Comparison of ENCODE assay signal across 12 cellular contexts in genomic region chr22:25566812-25567211, GRCh38. TPM values are rescaled to one million over a fixed set of nuclear protein-coding genes. Genes with fewer than 3 reads are reported as not detected.
A peak's percentile ranks its signal among the peaks of the same experiment; 100 is the strongest.
DNase-seq lines count a peak whose midpoint lies in the region; ATAC-seq and TF ChIP-seq lines count a peak whose summit lies in the region.
"Had no signal": no experiment of that assay in that cellular context is flagged by ENCODE, and none has a peak within 500 bp of the region (broad histone marks: within the 10 kb centered on the region; RNA-seq: fewer than 3 reads in every experiment).

No MANE protein-coding gene starts in this region.

- H3K4me3 ChIP-seq in adrenal gland, result peak overlapping the region in 1 of 4 donors; percentile 93

- peaks cover 12 to 25% of the 10 kb centered on the region in 2 donors for H3K4me1 ChIP-seq in adrenal gland (replicated peaks in 1 of 2)

- TF ChIP-seq CTCF in activated B cell treated with CpG ODN at 0.5 μM for 24 hours (IDR thresholded peaks at IDR 0.05) (no peak), nephron (IDR thresholded peaks at IDR 0.05; ENCODE audit: unreplicated experiment in 3 of 3) (no peak), adrenal gland (IDR thresholded peaks at IDR 0.05) (no peak)

- H3K36me3 Mint-ChIP-seq in IgD-negative memory B cell (peaks cover 6% of the 10 kb centered on the region), activated B cell treated with CpG ODN at 0.5 μM for 24 hours (ENCODE audit: low read depth) (peaks cover 24% of the 10 kb centered on the region), nephron (ENCODE audit: low read depth) (no peaks in the 10 kb centered on the region)

- POLR2A ChIA-PET in activated B cell treated with CpG ODN at 0.5 μM for 24 hours (lab: Charles Lee), result interaction anchor here (0.7 to 4.1 kb wide), 2 partner anchors 90 to 1097 kb away, joined by 3 to 33 read pairs; no protein-coding TSS in a partner anchor

- no peak for TF ChIP-seq POLR2A in adrenal gland (IDR thresholded peaks at IDR 0.05)

- 59 to 79% (median 73%) methylated on average over 1 of the region's 1 CpG for WGBS in adrenal gland, 4 donors

- peak overlapping the region; percentile 50 to 94 (median 93) for H3K27ac Mint-ChIP-seq in IgD-negative memory B cell
- H3K27ac Mint-ChIP-seq in activated B cell treated with CpG ODN at 0.5 μM for 24 hours, result peak overlapping the region; percentile 94
- no peak overlapping the region for H3K27ac Mint-ChIP-seq in nephron

- DNase-seq in GF-D8 (lab: John Stamatoyannopoulos, UW) (peak; percentile 77), activated B cell treated with CpG ODN at 0.5 μM for 24 hours (no peak), adrenal gland (no peak), NCI-H1092 (lab: John Stamatoyannopoulos, UW) (no peak)
- DNase-seq: foreskin fibroblast; HCEC 1CT; NCI-H2107; stimulated activated CD8-positive, alpha-beta memory T cell treated with anti-CD3 and anti-CD28 coated beads, Interleukin-4, amount 100 ng/mL, for 48 hours had no signal

- CTCF ChIA-PET in activated B cell treated with CpG ODN at 0.5 μM for 24 hours (lab: Charles Lee), result interaction anchor here (1.0 to 9.0 kb wide), 3 partner anchors 24 to 206 kb away, joined by 3 to 68 read pairs (median 5); no protein-coding TSS in a partner anchor

- H3K9me3 ChIP-seq in adrenal gland (replicated peaks in 1 of 3), result no peaks in the 10 kb centered on the region

- H3K4me3 Mint-ChIP-seq in IgD-negative memory B cell (peak overlapping the region; percentile 87 to 100 (median 100)), activated B cell treated with CpG ODN at 0.5 μM for 24 hours (peak overlapping the region; percentile 98), nephron (peak overlapping the region; percentile 44 to 97 (median 95))

- intact Hi-C loops in activated B cell treated with CpG ODN at 0.5 μM for 24 hours (cut with micrococcal nuclease), result loop anchor here (1.0 to 10.0 kb wide), 4 partner anchors 35 to 858 kb away; partner anchors contain the start of gene ASPHD2
- intact Hi-C loops in adrenal gland (cut with DNase I), result loop anchor here in 1 of 2 donors (10.0 kb wide), 1 partner anchor 138 kb away; no protein-coding TSS in a partner anchor

- no peak overlapping the region for H3K27ac ChIP-seq in adrenal gland

- H3K9me3 Mint-ChIP-seq in IgD-negative memory B cell, result no peaks in the 10 kb centered on the region
- H3K9me3 Mint-ChIP-seq in activated B cell treated with CpG ODN at 0.5 μM for 24 hours, result no peaks in the 10 kb centered on the region
- H3K9me3 Mint-ChIP-seq in nephron, result no peaks in the 10 kb centered on the region
- H3K9me3 Mint-ChIP-seq: central memory CD8-positive, alpha-beta T cell had no signal

- peaks cover 44 to 65% (median 59%) of the 10 kb centered on the region in 3 donors for H3K4me1 Mint-ChIP-seq in IgD-negative memory B cell
- peaks cover 83% of the 10 kb centered on the region for H3K4me1 Mint-ChIP-seq in activated B cell treated with CpG ODN at 0.5 μM for 24 hours
- H3K4me1 Mint-ChIP-seq in nephron, result peaks cover 39% of the 10 kb centered on the region

- H3K27me3 ChIP-seq in adrenal gland, result no peaks in the 10 kb centered on the region

- no peak for ATAC-seq in activated B cell treated with CpG ODN at 0.5 μM for 24 hours (ENCODE audit: low read depth)
- no peak for ATAC-seq in GM19023 (IDR thresholded peaks at IDR 0.05; ENCODE audit: unreplicated experiment)

- peaks cover 2% of the 10 kb centered on the region for H3K27me3 Mint-ChIP-seq in IgD-negative memory B cell
- H3K27me3 Mint-ChIP-seq in activated B cell treated with CpG ODN at 0.5 μM for 24 hours, result no peaks in the 10 kb centered on the region
- H3K27me3 Mint-ChIP-seq in nephron (ENCODE audit: low read depth), result peaks cover 12% of the 10 kb centered on the region

- no peaks in the 10 kb centered on the region for H3K36me3 ChIP-seq in adrenal gland (replicated peaks in 1 of 2)

RNA-seq across cellular contexts. Expression of gene GRK3, which starts 2.3 kb away (rescaled TPM):
- polyA plus RNA-seq in IgD-negative memory B cell (10.4 TPM), adrenal gland (1 to 10 TPM; 3.2 to 6.7 (median 3.5) TPM)
- total RNA-seq in activated B cell treated with CpG ODN at 0.5 μM for 24 hours (66.6 and 66.7 TPM in 2 replicates), adrenal gland (10 to 100 TPM in 5 of 8 donors, 1 to 10 TPM in 3; 4.6 to 20.9 (median 13.6) TPM)

Comparison
In these comparisons a context has a peak if more than half of its experiments do, and no peak if none do; other contexts are left out.
1. H3K27ac Mint-ChIP-seq: peak in IgD-negative memory B cell (3 of 3) and activated B cell treated with CpG ODN at 0.5 μM for 24 hours (single experiment); none in nephron (0 of 3).
2. Peak in every context shown above with its lines, with median percentiles within 50 percentile points of each other: H3K4me3 Mint-ChIP-seq.